20 cellular contexts compared by ENCODE assay signal in the genomic region with DNA sequence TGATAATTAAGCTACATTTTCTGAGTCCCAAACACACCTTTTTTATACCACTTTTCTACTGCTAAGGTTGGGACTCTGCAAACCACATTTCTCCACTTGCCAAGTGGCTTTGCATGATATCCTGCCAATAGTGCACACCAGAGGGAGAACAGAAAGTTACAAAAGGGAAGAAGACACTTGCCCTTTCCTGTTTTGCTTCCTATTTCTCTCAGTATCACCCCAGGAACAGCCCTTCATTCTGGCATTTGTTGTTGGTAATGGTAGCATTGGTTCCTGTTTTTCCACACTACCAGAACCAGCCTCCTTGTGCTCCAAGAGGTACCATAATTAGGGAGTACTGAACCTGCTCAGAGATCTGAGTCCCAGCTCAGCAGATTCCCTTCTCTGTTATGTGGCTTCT.
A peak's percentile ranks its signal among the peaks of the same experiment; 100 is the strongest.
DNase-seq lines count a peak whose midpoint lies in the region; ATAC-seq, FAIRE-seq and TF ChIP-seq lines count a peak whose summit lies in the region.
"Had no signal": no experiment of that assay in that cellular context is flagged by ENCODE, and none has a peak within 500 bp of the region (broad histone marks: within the 10 kb centered on the region; RNA-seq: fewer than 3 reads in every experiment).

No MANE protein-coding gene starts in this region.

- no peak overlapping the region for H3K4me2 ChIP-seq in astrocyte (ENCODE audit: low read length)

- H3K4me3 Mint-ChIP-seq in astrocyte (ENCODE audit: unreplicated experiment): no peak overlapping the region
- H3K4me3 Mint-ChIP-seq: CD8-positive, alpha-beta T cell; T-cell had no signal

- H3K4me1 ChIP-seq in right atrium auricular region (no peaks in the 10 kb centered on the region), astrocyte (ENCODE audit: insufficient read depth, low read length) (no peaks in the 10 kb centered on the region)
- H3K4me1 ChIP-seq: BE2C had no signal

- peak; percentile 50 for FAIRE-seq in astrocyte (lab: Jason Lieb, UNC)
- FAIRE-seq: GM12892, GM18507, H54 had no signal

- no peaks in the 10 kb centered on the region for H3K79me2 ChIP-seq in astrocyte (ENCODE audit: insufficient read depth, low read length)

- H2AFZ ChIP-seq in astrocyte (ENCODE audit: low read depth, low read length): no peak overlapping the region

- no peaks in the 10 kb centered on the region for H3K27me3 Mint-ChIP-seq in astrocyte (ENCODE audit: low read depth, unreplicated experiment)

- no peak overlapping the region for H3K4me3 ChIP-seq in right atrium auricular region
- no peak overlapping the region for H3K4me3 ChIP-seq in astrocyte (ENCODE audit: insufficient read depth, low read depth, low read length)
- no peak overlapping the region for H3K4me3 ChIP-seq in coronary artery

- no peak overlapping the region for H3K9ac ChIP-seq in astrocyte (ENCODE audit: low read length)

- H3K4me1 Mint-ChIP-seq in astrocyte (ENCODE audit: low read depth, unreplicated experiment): no peaks in the 10 kb centered on the region
- H3K4me1 Mint-ChIP-seq: T-cell had no signal

- DNase-seq in Right ventricle myocardium superior (no peak), right atrium auricular region (ENCODE audit: low spot score) (no peak), NOMO-1 (lab: John Stamatoyannopoulos, UW; ENCODE audit: unreplicated experiment in 2 of 2) (peak; percentile 27 to 69), astrocyte (ENCODE audit: low read depth) (no peak), sciatic nerve (ENCODE audit: low spot score) (no peak), coronary artery (ENCODE audit: low spot score) (no peak), activated gamma-delta T cell (lab: John Stamatoyannopoulos, UW) (no peak)
- DNase-seq: BE2C; CD8-positive, alpha-beta T cell; NCI-H1417; NCI-H187; NCI-H2107; NCI-H510A; NCI-H774; T-cell had no signal

- no peak overlapping the region for H3K27ac Mint-ChIP-seq in astrocyte (ENCODE audit: unreplicated experiment)
- H3K27ac Mint-ChIP-seq: CD8-positive, alpha-beta T cell; T-cell had no signal

- H4K20me1 ChIP-seq in astrocyte (ENCODE audit: insufficient read depth, low read length): no peaks in the 10 kb centered on the region

- no peaks in the 10 kb centered on the region for H3K9me3 ChIP-seq in right atrium auricular region
- no peaks in the 10 kb centered on the region for H3K9me3 ChIP-seq in astrocyte (ENCODE audit: insufficient read depth, low read depth, low read length)
- H3K9me3 ChIP-seq: BE2C had no signal

- no peaks in the 10 kb centered on the region for H3K36me3 Mint-ChIP-seq in astrocyte (ENCODE audit: low read depth, unreplicated experiment)
- H3K36me3 Mint-ChIP-seq: CD8-positive, alpha-beta T cell; T-cell had no signal

- ATAC-seq in Right ventricle myocardium superior (ENCODE audit: poor library complexity) (peak; percentile 25), sciatic nerve (peak; percentile 38), HG03442 (IDR thresholded peaks at IDR 0.05; ENCODE audit: unreplicated experiment) (no peak)
- ATAC-seq: CD8-positive, alpha-beta T cell; Panc1; T-cell had no signal

- H3K27me3 ChIP-seq in right atrium auricular region (no peaks in the 10 kb centered on the region), astrocyte (ENCODE audit: insufficient read depth, low read length) (no peaks in the 10 kb centered on the region)
- H3K27me3 ChIP-seq: BE2C had no signal

- H3K9me3 Mint-ChIP-seq in astrocyte (ENCODE audit: unreplicated experiment): peaks cover 2% of the 10 kb centered on the region

- intact Hi-C loops in Right ventricle myocardium superior (cut with DNase I): no loop called here
- intact Hi-C loops in sciatic nerve (cut with DNase I): no loop called here

- no peaks in the 10 kb centered on the region for H3K36me3 ChIP-seq in right atrium auricular region
- H3K36me3 ChIP-seq in astrocyte (ENCODE audit: insufficient read depth, low read length): no peaks in the 10 kb centered on the region
- H3K36me3 ChIP-seq: BE2C had no signal

- TF ChIP-seq CTCF in right atrium auricular region (IDR thresholded peaks at IDR 0.05): no peak
- TF ChIP-seq CTCF in astrocyte (IDR thresholded peaks at IDR 0.05; ENCODE audit: insufficient read depth, low read depth, low read length): no peak
- no peak for TF ChIP-seq CTCF in coronary artery (IDR thresholded peaks at IDR 0.05)

- H3K27ac ChIP-seq in right atrium auricular region (no peak overlapping the region), astrocyte (ENCODE audit: low read depth, low read length) (no peak overlapping the region), coronary artery (no peak overlapping the region)

Comparison
In these comparisons a context has a peak if more than half of its experiments do, and no peak if none do; other contexts are left out.
1. DNase-seq: peak in NOMO-1 (2 of 2); none in Right ventricle myocardium superior (single experiment), right atrium auricular region (single experiment), astrocyte (single experiment), sciatic nerve (single experiment), coronary artery (single experiment) and activated gamma-delta T cell (single experiment).